1 cellular context compared by ENCODE assay signal in genomic region chr2:231667497-231667896, GRCh38.
TF ChIP-seq lines count a peak whose summit lies in the region.

No MANE protein-coding gene starts in this region.

TF ChIP-seq in IMR-90, 13 proteins besides CTCF, POLR2A, EP300 and RAD21 (continued from another document):
- TF ChIP-seq ELK1 (IDR thresholded peaks at IDR 0.05; ENCODE audit: borderline replicate concordance, low read depth, low read length) (no peak), MXI1 (IDR thresholded peaks at IDR 0.05; ENCODE audit: borderline replicate concordance, low read depth, low read length) (no peak), NFE2L2 (IDR thresholded peaks at IDR 0.05; ENCODE audit: low read depth, low read length) (no peak), RCOR1 (IDR thresholded peaks at IDR 0.05; ENCODE audit: insufficient replicate concordance, low read length) (no peak), MAFK (IDR thresholded peaks at IDR 0.05; ENCODE audit: low read depth, low read length) (no peak)
